Comparison of ENCODE assay signal across 15 cellular contexts in the genomic region with DNA sequence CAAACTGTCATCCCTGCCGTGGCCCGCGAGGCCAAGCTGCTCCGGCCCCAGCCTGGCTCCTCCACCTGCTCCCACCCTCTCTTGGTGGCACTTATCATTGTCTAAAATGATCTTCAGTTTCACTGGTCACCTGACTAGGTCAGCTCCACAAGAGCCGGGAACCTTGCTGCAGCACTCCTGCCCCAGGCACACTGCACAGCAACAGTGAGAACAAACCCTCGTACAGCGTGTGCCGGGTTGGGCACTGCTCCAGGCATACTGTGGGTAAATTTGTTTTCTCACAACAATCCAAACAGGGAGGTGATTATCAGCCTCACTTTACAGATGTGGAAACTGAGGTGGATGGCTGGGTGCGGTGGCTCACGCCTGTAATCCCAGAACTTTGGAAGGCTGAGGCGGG. TPM values are rescaled to one million over a fixed set of nuclear protein-coding genes. Genes with fewer than 3 reads are reported as not detected.
A peak's percentile ranks its signal among the peaks of the same experiment; 100 is the strongest.
DNase-seq lines count a peak whose midpoint lies in the region; ATAC-seq, FAIRE-seq and TF ChIP-seq lines count a peak whose summit lies in the region.
"Had no signal": no experiment of that assay in that cellular context is flagged by ENCODE, and none has a peak within 500 bp of the region (broad histone marks: within the 10 kb centered on the region; RNA-seq: fewer than 3 reads in every experiment).

No MANE protein-coding gene starts in this region.

- H4K20me1 ChIP-seq in IMR-90 (ENCODE audit: insufficient read depth, low read length) (no peaks in the 10 kb centered on the region; the same call in 1 of the 2 replicates), K562 (replicated peaks; ENCODE audit: control insufficient read depth, insufficient read depth, low read length) (no peaks in the 10 kb centered on the region; the same call in 1 of the 2 replicates), smooth muscle cell (ENCODE audit: low read depth) (peaks cover 22% of the 10 kb centered on the region)

- H3K4me2 ChIP-seq in IMR-90 (ENCODE audit: low read depth, low read length): no peak overlapping the region
- H3K4me2 ChIP-seq in K562 (ENCODE audit: insufficient read depth, low read length): peak overlapping the region; percentile 60; the same call in 1 of the 2 replicates
- no peak overlapping the region for H3K4me2 ChIP-seq in smooth muscle cell

- no peak for ATAC-seq in activated naive CD8-positive, alpha-beta T cell treated with anti-CD3 and anti-CD28 coated beads, Interleukin-2, amount 10 ng/mL, durations not matched to agents 7 days and 5 days (ENCODE audit: low read depth)
- ATAC-seq in IMR-90 (ENCODE audit: low read depth) (no peak), K562 (no peak), HG02973 (IDR thresholded peaks at IDR 0.05; ENCODE audit: unreplicated experiment) (no peak)
- ATAC-seq: activated CD8-positive, alpha-beta memory T cell treated with anti-CD3 and anti-CD28 coated beads, Interleukin-2, amount 10 ng/mL, durations not matched to agents 7 days and 5 days; left lobe of liver had no signal

- WGBS in IMR-90 (ENCODE audit: extremely low coverage in 2 of 2, insufficient read length in 1 of 2), 2 experiments: 92% methylated on average over 6 of the region's 11 CpGs; no CpG with 5 or more reads in 1 of the 2 experiments
- 91% methylated on average over 11 of the region's 11 CpGs for WGBS in K562 (ENCODE audit: insufficient coverage, low coverage, missing lambda C conversion rate)
- 95% methylated on average over 11 of the region's 11 CpGs for WGBS in smooth muscle cell (ENCODE audit: low lambda C conversion rate)

- H3K4ac ChIP-seq in IMR-90 (ENCODE audit: low read depth, low read length): peak overlapping the region; percentile 98; the same call in 1 of the 2 replicates

- H3F3A ChIP-seq in smooth muscle cell (ENCODE audit: low read depth): no peaks in the 10 kb centered on the region

- no peak overlapping the region for H3K23ac ChIP-seq in IMR-90 (ENCODE audit: low read depth, low read length)

- BruUV-seq in IMR-90 (replicated peaks; lab: Mats Ljungman, UMichigan) (no TSS peak), K562 (replicated peaks; lab: Mats Ljungman, UMichigan) (no TSS peak)

- CTCF ChIA-PET in IMR-90 (lab: Yijun Ruan, JAX): no interaction called here
- CTCF ChIA-PET in K562 (lab: Yijun Ruan, JAX; ENCODE audit: low intra/inter-chr PET ratio): no interaction called here

- H3K27ac ChIP-seq in IMR-90 (ENCODE audit: insufficient read depth, low read length) (no peak overlapping the region; the same call in 1 of the 2 replicates), K562 (ENCODE audit: extremely low read depth, low read depth, low read length) (peak overlapping the region; percentile 80), smooth muscle cell (ENCODE audit: low read depth) (peak overlapping the region; percentile 86)
- H3K27ac ChIP-seq: cardiac muscle cell, SK-N-MC, testis had no signal

- H3K36me3 Mint-ChIP-seq in activated naive CD8-positive, alpha-beta T cell treated with anti-CD3 and anti-CD28 coated beads, Interleukin-2, amount 10 ng/mL, durations not matched to agents 7 days and 5 days: peaks cover 43% of the 10 kb centered on the region
- peaks cover 24% of the 10 kb centered on the region for H3K36me3 Mint-ChIP-seq in activated naive CD8-positive, alpha-beta T cell treated with anti-CD3 and anti-CD28 coated beads for 36 hours

- H3K9me3 ChIP-seq in IMR-90 (ENCODE audit: control insufficient read depth, insufficient read depth, low read length) (no peaks in the 10 kb centered on the region), K562 (replicated peaks; ENCODE audit: control insufficient read depth, insufficient read depth, low read depth, low read length) (no peaks in the 10 kb centered on the region), smooth muscle cell (replicated peaks; ENCODE audit: low read depth) (no peaks in the 10 kb centered on the region)
- H3K9me3 ChIP-seq: testis had no signal

- no peak for TF ChIP-seq POLR2A in IMR-90 (IDR thresholded peaks at IDR 0.05; ENCODE audit: low read depth, low read length)
- no peak for TF ChIP-seq POLR2A in K562 (conservative IDR thresholded peaks at IDR 0.05)

- peaks cover 34% of the 10 kb centered on the region for H3K4me1 Mint-ChIP-seq in activated naive CD8-positive, alpha-beta T cell treated with anti-CD3 and anti-CD28 coated beads, Interleukin-2, amount 10 ng/mL, durations not matched to agents 7 days and 5 days
- peaks cover 33% of the 10 kb centered on the region for H3K4me1 Mint-ChIP-seq in activated naive CD8-positive, alpha-beta T cell treated with anti-CD3 and anti-CD28 coated beads for 36 hours

- dilution Hi-C loops in IMR-90 (cut with HindIII; ENCODE audit: low sequenced_read_pairs, unreplicated experiment): no loop called here

- peak overlapping the region; percentile 62 for H3K27ac Mint-ChIP-seq in activated naive CD8-positive, alpha-beta T cell treated with anti-CD3 and anti-CD28 coated beads, Interleukin-2, amount 10 ng/mL, durations not matched to agents 7 days and 5 days
- no peak overlapping the region for H3K27ac Mint-ChIP-seq in activated naive CD8-positive, alpha-beta T cell treated with anti-CD3 and anti-CD28 coated beads for 36 hours

- H4K5ac ChIP-seq in IMR-90 (ENCODE audit: low read depth, low read length): no peak overlapping the region

- no peak for FAIRE-seq in K562 (lab: Jason Lieb, UNC)

- in situ Hi-C loops in IMR-90 (cut with MboI; ENCODE audit: low sequenced_read_pairs): no loop called here
- in situ Hi-C loops in K562 (cut with MboI): no loop called here

- H3K4me3 ChIP-seq in IMR-90 (ENCODE audit: insufficient read depth, low read depth, low read length): no peak overlapping the region
- no peak overlapping the region for H3K4me3 ChIP-seq in K562
- no peak overlapping the region for H3K4me3 ChIP-seq in smooth muscle cell
- H3K4me3 ChIP-seq: cardiac muscle cell, SK-N-MC, testis had no signal

- H3K4me1 ChIP-seq in IMR-90 (ENCODE audit: control insufficient read depth, insufficient read depth, low read length): peaks cover 13% of the 10 kb centered on the region
- H3K4me1 ChIP-seq in K562 (replicated peaks in 1 of 2; ENCODE audit: control insufficient read depth in 2 of 2, insufficient read depth in 2 of 2, low read length in 2 of 2): peaks cover 24 to 29% of the 10 kb centered on the region in 2 experiments
- no peaks in the 10 kb centered on the region for H3K4me1 ChIP-seq in smooth muscle cell (ENCODE audit: low read depth)
- H3K4me1 ChIP-seq: testis had no signal

- H3K9me1 ChIP-seq in IMR-90 (ENCODE audit: insufficient read depth, low read length) (peaks cover 30% of the 10 kb centered on the region), K562 (ENCODE audit: control insufficient read depth, insufficient read depth, low read length) (no peaks in the 10 kb centered on the region)

- H3K27me3 ChIP-seq in IMR-90 (ENCODE audit: control insufficient read depth, insufficient read depth, low read length): no peaks in the 10 kb centered on the region
- no peaks in the 10 kb centered on the region for H3K27me3 ChIP-seq in K562 (ENCODE audit: control insufficient read depth in 2 of 2, insufficient read depth in 2 of 2, low read length in 2 of 2)
- H3K27me3 ChIP-seq in smooth muscle cell (ENCODE audit: low read depth): no peaks in the 10 kb centered on the region
- H3K27me3 ChIP-seq: cardiac muscle cell, testis had no signal

- H3K27me3 Mint-ChIP-seq in activated naive CD8-positive, alpha-beta T cell treated with anti-CD3 and anti-CD28 coated beads, Interleukin-2, amount 10 ng/mL, durations not matched to agents 7 days and 5 days: no peaks in the 10 kb centered on the region
- H3K27me3 Mint-ChIP-seq in activated naive CD8-positive, alpha-beta T cell treated with anti-CD3 and anti-CD28 coated beads for 36 hours: no peaks in the 10 kb centered on the region
- H3K27me3 Mint-ChIP-seq: activated CD8-positive, alpha-beta memory T cell treated with anti-CD3 and anti-CD28 coated beads, Interleukin-2, amount 10 ng/mL, durations not matched to agents 7 days and 5 days had no signal

- peaks cover 24 to 86% of the 10 kb centered on the region in 2 experiments for H3K79me1 ChIP-seq in IMR-90 (ENCODE audit: low read depth in 1 of 2, low read length in 2 of 2)

- no peak overlapping the region for H2AK9ac ChIP-seq in IMR-90 (replicated peaks; ENCODE audit: low read depth, low read length, poor library complexity)

- peak overlapping the region; percentile 9 to 21; a peak in 3 of 4 replicates for H4K8ac ChIP-seq in IMR-90 (ENCODE audit: low read depth in 2 of 2, low read length in 2 of 2)

- H2BK120ac ChIP-seq in IMR-90 (ENCODE audit: low read depth, low read length): peak overlapping the region; percentile 98

- intact Hi-C loops in IMR-90 (cut with micrococcal nuclease) (no loop called here), K562 (cut with micrococcal nuclease) (no loop called here)

- H3K14ac ChIP-seq in IMR-90 (replicated peaks; ENCODE audit: low read depth, low read length): no peak overlapping the region

- no peak for TF ChIP-seq RAD21 in IMR-90 (IDR thresholded peaks at IDR 0.05; ENCODE audit: low read length)
- TF ChIP-seq RAD21 in K562 (CRISPR knock-in tag; conservative IDR thresholded peaks at IDR 0.05 in 1 of 2, IDR thresholded peaks at IDR 0.05 in 1 of 2): no peak

- POLR2A ChIA-PET in activated naive CD8-positive, alpha-beta T cell treated with anti-CD3 and anti-CD28 coated beads, Interleukin-2, amount 10 ng/mL, durations not matched to agents 7 days and 5 days (lab: Charles Lee): interaction anchor here (1.1 to 1.7 kb wide), 2 partner anchors 12 to 33 kb away, joined by 3 to 5 read pairs; a partner anchor contains a TSS
- POLR2A ChIA-PET in IMR-90 (lab: Charles Lee; ENCODE audit: unreplicated experiment): no interaction called here
- POLR2A ChIA-PET in K562 (lab: Yijun Ruan, JAX): interaction anchor here (0.9 kb wide), 1 partner anchor 10 kb away, joined by 3 read pairs; no protein-coding TSS in a partner anchor

- H4K91ac ChIP-seq in IMR-90 (ENCODE audit: insufficient read depth, low read depth, low read length): peak overlapping the region; percentile 92

- H3K79me2 ChIP-seq in K562 (ENCODE audit: control insufficient read depth, insufficient read depth, low read length) (peaks cover 80% of the 10 kb centered on the region), smooth muscle cell (ENCODE audit: low read depth) (peaks cover 14% of the 10 kb centered on the region)

- H2BK5ac ChIP-seq in IMR-90 (ENCODE audit: low read depth, low read length, poor library complexity, severe bottlenecking): peak overlapping the region; percentile 97

- H2AFZ ChIP-seq in IMR-90 (replicated peaks; ENCODE audit: low read length, poor library complexity): no peak overlapping the region
- H2AFZ ChIP-seq in K562 (ENCODE audit: low read depth, low read length): no peak overlapping the region
- no peak overlapping the region for H2AFZ ChIP-seq in smooth muscle cell (ENCODE audit: low read depth)

- H3K4me3 Mint-ChIP-seq in activated naive CD8-positive, alpha-beta T cell treated with anti-CD3 and anti-CD28 coated beads, Interleukin-2, amount 10 ng/mL, durations not matched to agents 7 days and 5 days: no peak overlapping the region
- no peak overlapping the region for H3K4me3 Mint-ChIP-seq in activated naive CD8-positive, alpha-beta T cell treated with anti-CD3 and anti-CD28 coated beads for 36 hours
- H3K4me3 Mint-ChIP-seq: activated CD8-positive, alpha-beta memory T cell treated with anti-CD3 and anti-CD28 coated beads, Interleukin-2, amount 10 ng/mL, durations not matched to agents 7 days and 5 days had no signal

- peak overlapping the region; percentile 94 for H2AK5ac ChIP-seq in IMR-90 (ENCODE audit: low read depth, low read length)

- no peak for TF ChIP-seq EP300 in K562 (IDR thresholded peaks at IDR 0.05; ENCODE audit: low read length)

- H2BK15ac ChIP-seq in IMR-90 (ENCODE audit: low read depth, low read length): peak overlapping the region; percentile 91; the same call in 2 of the 3 replicates

- H3K9ac ChIP-seq in IMR-90 (ENCODE audit: low read depth, low read length) (no peak overlapping the region), K562 (ENCODE audit: insufficient read depth in 1 of 2, low read depth in 2 of 2, low read length in 2 of 2) (peak overlapping the region; percentile 30 to 34; a peak in 3 of 4 replicates), smooth muscle cell (ENCODE audit: low read depth) (no peak overlapping the region)

- no peaks in the 10 kb centered on the region for H3K9me3 Mint-ChIP-seq in activated naive CD8-positive, alpha-beta T cell treated with anti-CD3 and anti-CD28 coated beads, Interleukin-2, amount 10 ng/mL, durations not matched to agents 7 days and 5 days
- no peaks in the 10 kb centered on the region for H3K9me3 Mint-ChIP-seq in activated naive CD8-positive, alpha-beta T cell treated with anti-CD3 and anti-CD28 coated beads for 36 hours

- no peak overlapping the region for H3K56ac ChIP-seq in IMR-90 (ENCODE audit: extremely low read depth, insufficient read depth, low read length)

- no peak overlapping the region for H3K18ac ChIP-seq in IMR-90 (ENCODE audit: low read depth, low read length)

- TF ChIP-seq CTCF in IMR-90 (conservative IDR thresholded peaks at IDR 0.05; ENCODE audit: low read depth, low read length): no peak
- no peak for TF ChIP-seq CTCF in K562 (IDR thresholded peaks at IDR 0.05 in 2 of 3, conservative IDR thresholded peaks at IDR 0.05 in 1 of 3; ENCODE audit: insufficient read depth in 2 of 3, low read depth in 1 of 3, low read length in 3 of 3)
- TF ChIP-seq CTCF in smooth muscle cell (IDR thresholded peaks at IDR 0.05; ENCODE audit: borderline replicate concordance, insufficient read depth, poor library complexity, severe bottlenecking): no peak

- peak overlapping the region; percentile 96 for H2BK20ac ChIP-seq in IMR-90 (ENCODE audit: low read depth, low read length)

- H3K36me3 ChIP-seq in IMR-90 (ENCODE audit: control insufficient read depth, insufficient read depth, low read length): peaks cover 36% of the 10 kb centered on the region
- peaks cover 94% of the 10 kb centered on the region for H3K36me3 ChIP-seq in K562 (ENCODE audit: control insufficient read depth, insufficient read depth, low read length)
- H3K36me3 ChIP-seq in smooth muscle cell (ENCODE audit: low read depth): no peaks in the 10 kb centered on the region

- no peak for DNase-seq in activated naive CD8-positive, alpha-beta T cell treated with anti-CD3 and anti-CD28 coated beads, Interleukin-2, amount 10 ng/mL, durations not matched to agents 7 days and 5 days
- no peak for DNase-seq in activated naive CD8-positive, alpha-beta T cell treated with anti-CD3 and anti-CD28 coated beads for 36 hours
- DNase-seq in IMR-90 (no peak), K562 (ENCODE audit: extremely low read depth in 1 of 4, low spot score in 3 of 4) (no peak), smooth muscle cell (lab: John Stamatoyannopoulos, UW; ENCODE audit: unreplicated experiment) (no peak), A172 (ENCODE audit: low spot score) (no peak)
- no peak for DNase-seq in stimulated activated CD4-positive, alpha-beta T cell treated with anti-CD3 and anti-CD28 coated beads, Interleukin-12 subunit alpha, Interleukin-12 subunit beta, amount 100 ng/mL, for 4 hours
- DNase-seq: activated CD8-positive, alpha-beta memory T cell treated with anti-CD3 and anti-CD28 coated beads, Interleukin-2, amount 10 ng/mL, durations not matched to agents 7 days and 5 days; DMS 273 treated with DMSO at 0.1 percent for 48 hours; NCI-H446; testis had no signal

RNA-seq across cellular contexts. Expression of a gene that starts 8.9 kb away (rescaled TPM):
- total RNA-seq in activated naive CD8-positive, alpha-beta T cell treated with anti-CD3 and anti-CD28 coated beads, Interleukin-2, amount 10 ng/mL, durations not matched to agents 7 days and 5 days: 10 to 100 TPM; 41.3 to 42.2 TPM
- total RNA-seq in activated naive CD8-positive, alpha-beta T cell treated with anti-CD3 and anti-CD28 coated beads for 36 hours: 10 to 100 TPM; 16.2 to 17.6 TPM
- total RNA-seq in IMR-90 (2012; rRNA removed) (8.1 and 8.2 TPM in 2 replicates), K562 (2014; rRNA removed) (37.5 and 53.6 TPM in 2 replicates), K562 (2014; rRNA removed; fragmentation: Illumina TruSeq; extraction: Trizol) (12.5 and 16.8 TPM in 2 replicates), K562 (2015; rRNA removed; fragmentation: Illumina TruSeq; extraction: Trizol) (24.1 and 24.5 TPM in 2 replicates), K562 (2021) (35.9 and 37.3 TPM in 2 replicates), smooth muscle cell (12.6 and 35.4 TPM in 2 replicates)
- polyA plus RNA-seq in IMR-90 (2012; rRNA removed) (21.0 and 26.1 TPM in 2 replicates), K562 (2011; rRNA removed) (29.2 and 36.2 TPM in 2 replicates), K562 (2014; fragmentation: Illumina TruSeq; extraction: Trizol) (31.3 and 34.0 TPM in 2 replicates), K562 (2014; fragmentation: Nextera tagmentation; extraction: Ambion mirVana) (1 to 10 TPM; 4.3 to 4.7 TPM), K562 (2014; rRNA removed) (43.0 and 47.8 TPM in 2 replicates), smooth muscle cell (22.4 and 23.4 TPM in 2 replicates)
- 28.9 and 45.6 TPM in 2 replicates for polyA plus RNA-seq in IMR-90 (2012; cell fraction: cytosol; rRNA removed)
- polyA plus RNA-seq in IMR-90 (2012; cell fraction: nucleus; rRNA removed; ENCODE audit: low replicate concordance): 21.5 and 40.6 TPM in 2 replicates
- total RNA-seq in K562 (2011; cell fraction: chromatin; rRNA removed; ENCODE audit: low replicate concordance): 11.8 and 32.9 TPM in 2 replicates
- 28.2 and 29.9 TPM in 2 replicates for total RNA-seq in K562 (2011; cell fraction: nucleolus; rRNA removed)
- 20.2 and 21.2 TPM in 2 replicates for total RNA-seq in K562 (2011; cell fraction: nucleoplasm; rRNA removed)
- 52.8 and 104 TPM in 2 replicates for polyA plus RNA-seq in K562 (2011; cell fraction: cytosol; rRNA removed)
- polyA plus RNA-seq in K562 (2011; cell fraction: nucleus; rRNA removed): 35.0 and 53.5 TPM in 2 replicates
- polyA plus RNA-seq in K562 (2012): 28.1 and 29.6 TPM in 2 replicates
- 9.9 and 15.1 TPM in 2 replicates for polyA minus RNA-seq in K562 (2011; rRNA and poly(A)+ RNA removed)
- 15.5 and 17.2 TPM in 2 replicates for polyA minus RNA-seq in K562 (2011; cell fraction: cytosol; rRNA and poly(A)+ RNA removed)
- 8.8 and 9.7 TPM in 2 replicates for polyA minus RNA-seq in K562 (2011; cell fraction: nucleus; rRNA and poly(A)+ RNA removed)
- total RNA-seq in A172 (2014; rRNA removed; shearing (Covaris generic)): 65.3 and 75.4 TPM in 2 replicates

RNA-seq across cellular contexts. Expression of a gene that starts 11.5 kb away (rescaled TPM):
- total RNA-seq in activated naive CD8-positive, alpha-beta T cell treated with anti-CD3 and anti-CD28 coated beads, Interleukin-2, amount 10 ng/mL, durations not matched to agents 7 days and 5 days: 10 to 100 TPM; 19.6 to 20.6 TPM
- 10 to 100 TPM; 12.1 to 14.5 TPM for total RNA-seq in activated naive CD8-positive, alpha-beta T cell treated with anti-CD3 and anti-CD28 coated beads for 36 hours
- total RNA-seq in IMR-90 (2012; rRNA removed): 13.6 and 14.2 TPM in 2 replicates
- polyA plus RNA-seq in IMR-90 (2012; rRNA removed): 6.8 and 7.3 TPM in 2 replicates
- polyA plus RNA-seq in IMR-90 (2012; cell fraction: cytosol; rRNA removed): 3.2 and 6.0 TPM in 2 replicates
- 5.4 and 9.9 TPM in 2 replicates for polyA plus RNA-seq in IMR-90 (2012; cell fraction: nucleus; rRNA removed; ENCODE audit: low replicate concordance)
- total RNA-seq in K562 (2011; cell fraction: chromatin; rRNA removed; ENCODE audit: low replicate concordance): 21.1 and 52.8 TPM in 2 replicates
- total RNA-seq in K562 (2011; cell fraction: nucleolus; rRNA removed): 30.7 and 40.2 TPM in 2 replicates
- total RNA-seq in K562 (2011; cell fraction: nucleoplasm; rRNA removed): 23.1 and 30.6 TPM in 2 replicates
- total RNA-seq in K562 (2014; rRNA removed): 8.3 and 11.5 TPM in 2 replicates
- total RNA-seq in K562 (2014; rRNA removed; fragmentation: Illumina TruSeq; extraction: Trizol): 5.3 and 6.1 TPM in 2 replicates
- 7.6 and 8.2 TPM in 2 replicates for total RNA-seq in K562 (2015; rRNA removed; fragmentation: Illumina TruSeq; extraction: Trizol)
- 17.9 and 19.9 TPM in 2 replicates for total RNA-seq in K562 (2021)
- 4.2 and 8.3 TPM in 2 replicates for polyA plus RNA-seq in K562 (2011; rRNA removed)
- polyA plus RNA-seq in K562 (2011; cell fraction: cytosol; rRNA removed): 5.2 and 8.1 TPM in 2 replicates
- 7.2 and 8.4 TPM in 2 replicates for polyA plus RNA-seq in K562 (2011; cell fraction: nucleus; rRNA removed)
- 8.0 and 13.2 TPM in 2 replicates for polyA plus RNA-seq in K562 (2012)
- polyA plus RNA-seq in K562 (2014; fragmentation: Illumina TruSeq; extraction: Trizol): 6.5 and 8.6 TPM in 2 replicates
- 1 to 10 TPM; 1.3 to 2.2 TPM for polyA plus RNA-seq in K562 (2014; fragmentation: Nextera tagmentation; extraction: Ambion mirVana)
- polyA plus RNA-seq in K562 (2014; rRNA removed): 6.2 and 7.4 TPM in 2 replicates
- 10.0 and 13.2 TPM in 2 replicates for polyA minus RNA-seq in K562 (2011; rRNA and poly(A)+ RNA removed)
- 6.9 TPM in 2 replicates for polyA minus RNA-seq in K562 (2011; cell fraction: cytosol; rRNA and poly(A)+ RNA removed)
- polyA minus RNA-seq in K562 (2011; cell fraction: nucleus; rRNA and poly(A)+ RNA removed): 9.0 and 12.9 TPM in 2 replicates
- total RNA-seq in smooth muscle cell: 5.0 and 5.9 TPM in 2 replicates
- 12.0 and 12.1 TPM in 2 replicates for polyA plus RNA-seq in smooth muscle cell
- total RNA-seq in A172 (2014; rRNA removed; shearing (Covaris generic)): 12.6 and 20.6 TPM in 2 replicates

RNA-seq across cellular contexts. Expression of a gene that starts 33.8 kb away (rescaled TPM):
- total RNA-seq in activated naive CD8-positive, alpha-beta T cell treated with anti-CD3 and anti-CD28 coated beads, Interleukin-2, amount 10 ng/mL, durations not matched to agents 7 days and 5 days: 10 to 100 TPM; 41.0 to 42.2 TPM
- 10 to 100 TPM; 38.2 to 39.0 TPM for total RNA-seq in activated naive CD8-positive, alpha-beta T cell treated with anti-CD3 and anti-CD28 coated beads for 36 hours
- total RNA-seq in IMR-90 (2012; rRNA removed): 6.9 and 8.1 TPM in 2 replicates
- polyA plus RNA-seq in IMR-90 (2012; rRNA removed): 41.4 and 43.3 TPM in 2 replicates
- polyA plus RNA-seq in IMR-90 (2012; cell fraction: cytosol; rRNA removed): 24.3 and 37.8 TPM in 2 replicates
- 37.0 and 39.0 TPM in 2 replicates for polyA plus RNA-seq in IMR-90 (2012; cell fraction: nucleus; rRNA removed; ENCODE audit: low replicate concordance)
- 22.4 and 48.7 TPM in 2 replicates for total RNA-seq in K562 (2011; cell fraction: chromatin; rRNA removed; ENCODE audit: low replicate concordance)
- 25.8 and 28.0 TPM in 2 replicates for total RNA-seq in K562 (2011; cell fraction: nucleolus; rRNA removed)
- 24.6 and 32.8 TPM in 2 replicates for total RNA-seq in K562 (2011; cell fraction: nucleoplasm; rRNA removed)
- total RNA-seq in K562 (2014; rRNA removed): 22.7 and 25.2 TPM in 2 replicates
- total RNA-seq in K562 (2014; rRNA removed; fragmentation: Illumina TruSeq; extraction: Trizol): 16.6 and 21.4 TPM in 2 replicates
- total RNA-seq in K562 (2015; rRNA removed; fragmentation: Illumina TruSeq; extraction: Trizol): 31.4 and 33.3 TPM in 2 replicates
- 54.9 and 56.0 TPM in 2 replicates for total RNA-seq in K562 (2021)
- polyA plus RNA-seq in K562 (2011; rRNA removed): 49.3 and 61.9 TPM in 2 replicates
- 72.0 and 94.0 TPM in 2 replicates for polyA plus RNA-seq in K562 (2011; cell fraction: cytosol; rRNA removed)
- polyA plus RNA-seq in K562 (2011; cell fraction: nucleus; rRNA removed): 46.6 and 64.9 TPM in 2 replicates
- 48.3 and 56.6 TPM in 2 replicates for polyA plus RNA-seq in K562 (2012)
- 90.0 and 90.7 TPM in 2 replicates for polyA plus RNA-seq in K562 (2014; fragmentation: Illumina TruSeq; extraction: Trizol)
- under 1 TPM; 0.62 to 0.89 TPM for polyA plus RNA-seq in K562 (2014; fragmentation: Nextera tagmentation; extraction: Ambion mirVana)
- 54.2 and 55.4 TPM in 2 replicates for polyA plus RNA-seq in K562 (2014; rRNA removed)
- 18.3 and 32.8 TPM in 2 replicates for polyA minus RNA-seq in K562 (2011; rRNA and poly(A)+ RNA removed)
- polyA minus RNA-seq in K562 (2011; cell fraction: cytosol; rRNA and poly(A)+ RNA removed): 31.4 and 33.4 TPM in 2 replicates
- 7.9 and 9.6 TPM in 2 replicates for polyA minus RNA-seq in K562 (2011; cell fraction: nucleus; rRNA and poly(A)+ RNA removed)
- total RNA-seq in smooth muscle cell: 26.0 and 27.4 TPM in 2 replicates
- polyA plus RNA-seq in smooth muscle cell: 34.6 and 39.0 TPM in 2 replicates
- total RNA-seq in A172 (2014; rRNA removed; shearing (Covaris generic)): 25.7 and 34.0 TPM in 2 replicates

RNA-seq across cellular contexts. Expression of a gene that starts 46.3 kb away (rescaled TPM):
- total RNA-seq in activated naive CD8-positive, alpha-beta T cell treated with anti-CD3 and anti-CD28 coated beads, Interleukin-2, amount 10 ng/mL, durations not matched to agents 7 days and 5 days: 10 to 100 TPM; 51.1 to 57.5 TPM
- total RNA-seq in activated naive CD8-positive, alpha-beta T cell treated with anti-CD3 and anti-CD28 coated beads for 36 hours: 10 to 100 TPM; 62.9 to 66.0 TPM
- 5.2 and 6.1 TPM in 2 replicates for total RNA-seq in IMR-90 (2012; rRNA removed)
- 32.4 and 50.9 TPM in 2 replicates for polyA plus RNA-seq in IMR-90 (2012; rRNA removed)
- 21.0 and 43.3 TPM in 2 replicates for polyA plus RNA-seq in IMR-90 (2012; cell fraction: cytosol; rRNA removed)
- 185 and 200 TPM in 2 replicates for polyA plus RNA-seq in IMR-90 (2012; cell fraction: nucleus; rRNA removed; ENCODE audit: low replicate concordance)
- total RNA-seq in K562 (2011; cell fraction: chromatin; rRNA removed; ENCODE audit: low replicate concordance): 105 and 266 TPM in 2 replicates
- total RNA-seq in K562 (2011; cell fraction: nucleolus; rRNA removed): 150 and 152 TPM in 2 replicates
- 89.4 and 93.6 TPM in 2 replicates for total RNA-seq in K562 (2011; cell fraction: nucleoplasm; rRNA removed)
- 27.1 and 29.8 TPM in 2 replicates for total RNA-seq in K562 (2014; rRNA removed)
- total RNA-seq in K562 (2014; rRNA removed; fragmentation: Illumina TruSeq; extraction: Trizol): 19.0 and 20.0 TPM in 2 replicates
- 26.5 and 30.0 TPM in 2 replicates for total RNA-seq in K562 (2015; rRNA removed; fragmentation: Illumina TruSeq; extraction: Trizol)
- total RNA-seq in K562 (2021): 72.7 and 75.4 TPM in 2 replicates
- polyA plus RNA-seq in K562 (2011; rRNA removed): 27.0 and 41.5 TPM in 2 replicates
- 33.1 and 53.6 TPM in 2 replicates for polyA plus RNA-seq in K562 (2011; cell fraction: cytosol; rRNA removed)
- polyA plus RNA-seq in K562 (2011; cell fraction: nucleus; rRNA removed): 142 and 197 TPM in 2 replicates
- polyA plus RNA-seq in K562 (2012): 34.3 and 44.0 TPM in 2 replicates
- polyA plus RNA-seq in K562 (2014; fragmentation: Illumina TruSeq; extraction: Trizol): 28.9 and 45.7 TPM in 2 replicates
- polyA plus RNA-seq in K562 (2014; fragmentation: Nextera tagmentation; extraction: Ambion mirVana): under 1 TPM; 0.03 to 0.13 TPM
- 54.9 and 62.2 TPM in 2 replicates for polyA plus RNA-seq in K562 (2014; rRNA removed)
- 16.2 and 21.5 TPM in 2 replicates for polyA minus RNA-seq in K562 (2011; rRNA and poly(A)+ RNA removed)
- polyA minus RNA-seq in K562 (2011; cell fraction: cytosol; rRNA and poly(A)+ RNA removed): 31.7 and 33.0 TPM in 2 replicates
- polyA minus RNA-seq in K562 (2011; cell fraction: nucleus; rRNA and poly(A)+ RNA removed): 30.3 and 43.7 TPM in 2 replicates
- total RNA-seq in smooth muscle cell: 20.5 and 43.9 TPM in 2 replicates
- 14.2 and 14.9 TPM in 2 replicates for polyA plus RNA-seq in smooth muscle cell
- total RNA-seq in A172 (2014; rRNA removed; shearing (Covaris generic)): 43.6 and 52.8 TPM in 2 replicates

Comparison
In these comparisons a context has a peak if more than half of its experiments do, and no peak if none do; other contexts are left out.
1. H3K9ac ChIP-seq: peak in K562 (2 of 2); none in IMR-90 (single experiment) and smooth muscle cell (single experiment).